Comparison of ENCODE assay signal across 22 cellular contexts in genomic region chr1:65964123-65964522, GRCh38.
DNase-seq lines count a peak whose midpoint lies in the region; ATAC-seq and TF ChIP-seq lines count a peak whose summit lies in the region.
"Had no signal": no experiment of that assay in that cellular context is flagged by ENCODE, and none has a peak within 500 bp of the region (broad histone marks: within the 10 kb centered on the region; RNA-seq: fewer than 3 reads in every experiment).

No MANE protein-coding gene starts in this region.

- no peak for TF ChIP-seq CTCF in HEK293 (tag by site-specific recombination; IDR thresholded peaks at IDR 0.05)
- TF ChIP-seq CTCF in dorsolateral prefrontal cortex (IDR thresholded peaks at IDR 0.05 in 54 of 56, conservative IDR thresholded peaks at IDR 0.05 in 2 of 56; ENCODE audit: low read depth in 1 of 56, partially characterized antibody in 56 of 56), result peak in 1 of 56 donors; percentile 0
- TF ChIP-seq CTCF in upper lobe of right lung (IDR thresholded peaks at IDR 0.05), result no peak

- H3K4me3 ChIP-seq in HEK293 (ENCODE audit: low read depth, low read length), result no peak overlapping the region
- H3K4me3 ChIP-seq in dorsolateral prefrontal cortex, result peak overlapping the region in 2 of 59 donors; percentile 1 to 23
- H3K4me3 ChIP-seq in upper lobe of right lung, result no peak overlapping the region
- H3K4me3 ChIP-seq: PC-9 had no signal

- H3K27me3 ChIP-seq in dorsolateral prefrontal cortex, result no peaks in the 10 kb centered on the region
- no peaks in the 10 kb centered on the region for H3K27me3 ChIP-seq in upper lobe of right lung

- H3K4me1 ChIP-seq in HEK293 (ENCODE audit: control insufficient read depth, insufficient read depth, low read length) (peaks cover 13% of the 10 kb centered on the region), upper lobe of right lung (no peaks in the 10 kb centered on the region)

- ATAC-seq in GM21737 (IDR thresholded peaks at IDR 0.05; ENCODE audit: unreplicated experiment), result no peak
- ATAC-seq in upper lobe of right lung, result no peak
- ATAC-seq: HepG2, SK-N-SH treated with all-trans-retinoic acid at 6 μM for 48 hours had no signal

- DNase-seq in M059J (ENCODE audit: low read depth) (peak; percentile 3), dorsolateral prefrontal cortex (no peak), renal cortical epithelial cell (ENCODE audit: low read depth) (peak; percentile 35), NCI-H2029 (lab: John Stamatoyannopoulos, UW) (no peak), upper lobe of right lung (no peak)
- DNase-seq: ACHN, AML-193, DMS79, KBM-7, MV-4-11, NCI-H1417 treated with DMSO at 0.1 percent for 48 hours, NCI-H187 treated with DMSO at 0.1 percent for 48 hours, NCI-H2171 treated with DMSO at 0.1 percent for 48 hours, NCI-H446, PC-9, SIG-M5 had no signal

- no peaks in the 10 kb centered on the region for H3K36me3 ChIP-seq in HEK293 (ENCODE audit: control insufficient read depth in 2 of 2, insufficient read depth in 1 of 2, low read length in 2 of 2)
- no peaks in the 10 kb centered on the region for H3K36me3 ChIP-seq in upper lobe of right lung

- POLR2A ChIA-PET in HEK293 (lab: Yijun Ruan, JAX), result no interaction called here

- H3K27ac ChIP-seq in HEK293 (ENCODE audit: extremely low read depth, low read depth, low read length) (no peak overlapping the region), dorsolateral prefrontal cortex (peak overlapping the region in 58 of 59 donors; percentile 24 to 99 (median 90)), upper lobe of right lung (no peak overlapping the region)
- H3K27ac ChIP-seq: C4-2B, PC-9, RWPE1 had no signal

- CTCF ChIA-PET in HEK293 (lab: Yijun Ruan, JAX), result interaction anchor here (0.6 to 7.3 kb wide), 3 partner anchors 67 to 487 kb away, joined by 3 to 150 read pairs (median 5); no protein-coding TSS in a partner anchor

- H3K9me3 ChIP-seq in HEK293 (ENCODE audit: control insufficient read depth, insufficient read depth, low read depth, low read length), result no peaks in the 10 kb centered on the region
- H3K9me3 ChIP-seq in upper lobe of right lung, result no peaks in the 10 kb centered on the region

- intact Hi-C loops in dorsolateral prefrontal cortex (cut with DNase I) (no loop called here), upper lobe of right lung (cut with DNase I) (no loop called here)

TF ChIP-seq in HEK293, 187 proteins besides CTCF, POLR2A, EP300 and RAD21 (continues in another document):
- no peak for TF ChIP-seq ZBTB48 (tag by site-specific recombination; IDR thresholded peaks at IDR 0.05)
- TF ChIP-seq KLF7 (tag by site-specific recombination; IDR thresholded peaks at IDR 0.05; ENCODE audit: borderline replicate concordance), result no peak
- no peak for TF ChIP-seq ZNF560 (tag by site-specific recombination; IDR thresholded peaks at IDR 0.05; ENCODE audit: borderline replicate concordance)
- no peak; the same call in 1 of the 2 replicates for TF ChIP-seq ZNF561 (tag by site-specific recombination; IDR thresholded peaks at IDR 0.05; ENCODE audit: borderline replicate concordance)
- no peak for TF ChIP-seq ZNF274 (IDR thresholded peaks at IDR 0.05; ENCODE audit: low read length)
- TF ChIP-seq ZNF274 (tag by site-specific recombination; IDR thresholded peaks at IDR 0.05; ENCODE audit: borderline replicate concordance), result no peak
- TF ChIP-seq PRDM10 (tag by site-specific recombination; IDR thresholded peaks at IDR 0.05), result no peak
- TF ChIP-seq ZNF350 (tag by site-specific recombination; IDR thresholded peaks at IDR 0.05), result no peak
- no peak for TF ChIP-seq ZNF223 (tag by site-specific recombination; IDR thresholded peaks at IDR 0.05)
- no peak for TF ChIP-seq ZNF302 (tag by site-specific recombination; IDR thresholded peaks at IDR 0.05; ENCODE audit: low read depth)
- TF ChIP-seq ZNF138 (tag by site-specific recombination; IDR thresholded peaks at IDR 0.05; ENCODE audit: borderline replicate concordance), result no peak
- no peak for TF ChIP-seq ZNF140 (tag by site-specific recombination; IDR thresholded peaks at IDR 0.05)
- TF ChIP-seq BCL6B (tag by site-specific recombination; IDR thresholded peaks at IDR 0.05), result 0 out of 2 replicates have a peak, but pooled peaks have one; percentile 51
- no peak for TF ChIP-seq MEIS1 (CRISPR knock-in tag; IDR thresholded peaks at IDR 0.05; ENCODE audit: borderline replicate concordance)
- no peak for TF ChIP-seq ZNF426 (tag by site-specific recombination; IDR thresholded peaks at IDR 0.05)
- no peak for TF ChIP-seq SCRT1 (tag by site-specific recombination; IDR thresholded peaks at IDR 0.05; ENCODE audit: borderline replicate concordance)
- TF ChIP-seq ZNF391 (tag by site-specific recombination; IDR thresholded peaks at IDR 0.05; ENCODE audit: borderline replicate concordance, low read depth), result no peak
- no peak for TF ChIP-seq ZNF776 (tag by site-specific recombination; IDR thresholded peaks at IDR 0.05; ENCODE audit: borderline replicate concordance)
- no peak for TF ChIP-seq MZF1 (tag by site-specific recombination; IDR thresholded peaks at IDR 0.05; ENCODE audit: borderline replicate concordance)
- no peak for TF ChIP-seq ZNF211 (tag by site-specific recombination; IDR thresholded peaks at IDR 0.05; ENCODE audit: low read depth)
- TF ChIP-seq IKZF3 (tag by site-specific recombination; IDR thresholded peaks at IDR 0.05), result peak; percentile 78
- no peak for TF ChIP-seq ZNF114 (tag by site-specific recombination; IDR thresholded peaks at IDR 0.05)
- TF ChIP-seq, protein P1, sequence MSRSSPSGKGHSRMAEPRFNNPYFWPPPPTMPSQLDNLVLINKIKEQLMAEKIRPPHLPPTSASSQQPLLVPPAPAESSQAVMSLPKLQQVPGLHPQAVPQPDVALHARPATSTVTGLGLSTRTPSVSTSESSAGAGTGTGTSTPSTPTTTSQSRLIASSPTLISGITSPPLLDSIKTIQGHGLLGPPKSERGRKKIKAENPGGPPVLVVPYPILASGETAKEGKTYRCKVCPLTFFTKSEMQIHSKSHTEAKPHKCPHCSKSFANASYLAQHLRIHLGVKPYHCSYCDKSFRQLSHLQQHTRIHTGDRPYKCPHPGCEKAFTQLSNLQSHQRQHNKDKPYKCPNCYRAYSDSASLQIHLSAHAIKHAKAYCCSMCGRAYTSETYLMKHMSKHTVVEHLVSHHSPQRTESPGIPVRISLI (tag by site-specific recombination; IDR thresholded peaks at IDR 0.05), result no peak
- 0 out of 2 replicates have a peak, but pooled peaks have one; percentile 34 for TF ChIP-seq WT1 (tag by site-specific recombination; IDR thresholded peaks at IDR 0.05)
- TF ChIP-seq ZNF404 (tag by site-specific recombination; IDR thresholded peaks at IDR 0.05), result no peak
- TF ChIP-seq, protein P2, sequence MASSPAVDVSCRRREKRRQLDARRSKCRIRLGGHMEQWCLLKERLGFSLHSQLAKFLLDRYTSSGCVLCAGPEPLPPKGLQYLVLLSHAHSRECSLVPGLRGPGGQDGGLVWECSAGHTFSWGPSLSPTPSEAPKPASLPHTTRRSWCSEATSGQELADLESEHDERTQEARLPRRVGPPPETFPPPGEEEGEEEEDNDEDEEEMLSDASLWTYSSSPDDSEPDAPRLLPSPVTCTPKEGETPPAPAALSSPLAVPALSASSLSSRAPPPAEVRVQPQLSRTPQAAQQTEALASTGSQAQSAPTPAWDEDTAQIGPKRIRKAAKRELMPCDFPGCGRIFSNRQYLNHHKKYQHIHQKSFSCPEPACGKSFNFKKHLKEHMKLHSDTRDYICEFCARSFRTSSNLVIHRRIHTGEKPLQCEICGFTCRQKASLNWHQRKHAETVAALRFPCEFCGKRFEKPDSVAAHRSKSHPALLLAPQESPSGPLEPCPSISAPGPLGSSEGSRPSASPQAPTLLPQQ (tag by site-specific recombination; IDR thresholded peaks at IDR 0.05), result no peak
- TF ChIP-seq MYNN (tag by site-specific recombination; IDR thresholded peaks at IDR 0.05; ENCODE audit: borderline replicate concordance), result no peak
- no peak for TF ChIP-seq ZNF529 (tag by site-specific recombination; IDR thresholded peaks at IDR 0.05; ENCODE audit: insufficient replicate concordance)

Comparison
In these comparisons a context has a peak if more than half of its experiments do, and no peak if none do; other contexts are left out.
1. H3K27ac ChIP-seq: peak in dorsolateral prefrontal cortex (58 of 59); none in HEK293 (single experiment) and upper lobe of right lung (single experiment).
2. DNase-seq: peak in M059J (single experiment) and renal cortical epithelial cell (single experiment); none in dorsolateral prefrontal cortex (0 of 10), NCI-H2029 (single experiment) and upper lobe of right lung (single experiment).